ENCODE assay signal across 17 cellular contexts in genomic region chr1:51953079-51953478, GRCh38. TPM values are rescaled to one million over a fixed set of nuclear protein-coding genes. Genes with fewer than 3 reads are reported as not detected.
DNase-seq lines count a peak whose midpoint lies in the region; ATAC-seq, FAIRE-seq and TF ChIP-seq lines count a peak whose summit lies in the region.
"Had no signal": no experiment of that assay in that cellular context is flagged by ENCODE, and none has a peak within 500 bp of the region (broad histone marks: within the 10 kb centered on the region; RNA-seq: fewer than 3 reads in every experiment).

No MANE protein-coding gene starts in this region.

- peak overlapping the region in 5 of 11 experiments; percentile 30 to 86 (median 73); a peak in 10 of 22 replicates for H3K27ac ChIP-seq in BLaER1 treated with 17β-estradiol and CSF1 and Interleukin-3, amounts not matched to agents 10 nM and 100 nM
- peak overlapping the region; percentile 29 for H3K27ac ChIP-seq in GM12878 (ENCODE audit: control insufficient read depth, insufficient read depth)
- H3K27ac ChIP-seq: neutrophil, SK-N-MC, tibial nerve had no signal

- no peak for TF ChIP-seq POLR2A in GM12878 (IDR thresholded peaks at IDR 0.05; ENCODE audit: low read depth, low read length)

- 55% methylated on average over 1 of the region's 1 CpG for WGBS in GM12878 (ENCODE audit: insufficient coverage, insufficient replicate concordance, low lambda C conversion rate, missing lambda C conversion rate)

- peak overlapping the region in 1 of 10 experiments; percentile 12; a peak in 1 of 20 replicates for H3K4me3 ChIP-seq in BLaER1 treated with 17β-estradiol and CSF1 and Interleukin-3, amounts not matched to agents 10 nM and 100 nM
- H3K4me3 ChIP-seq in GM12878 = no peak overlapping the region
- H3K4me3 ChIP-seq: K562, SK-N-MC, tibial nerve had no signal

- H3K9me3 ChIP-seq in BLaER1 treated with 17β-estradiol and CSF1 and Interleukin-3, amounts not matched to agents 10 nM and 100 nM (replicated peaks in 1 of 11) = peaks cover 21 to 32% (median 26%) of the 10 kb centered on the region in 11 experiments
- H3K9me3 ChIP-seq in GM12878 (replicated peaks; ENCODE audit: control insufficient read depth, insufficient read depth, low read length) = no peaks in the 10 kb centered on the region; the same call in 2 of the 3 replicates
- H3K9me3 ChIP-seq: neutrophil had no signal

- intact Hi-C loops in GM12878 (cut with micrococcal nuclease; ENCODE audit: unreplicated experiment) = no loop called here

- POLR2A ChIA-PET in GM12878 (lab: Charles Lee) = interaction anchor here (0.5 to 1.5 kb wide), 2 partner anchors 20 to 32 kb away, joined by 3 to 4 read pairs; no protein-coding TSS in a partner anchor

- no TSS peak for BruUV-seq in GM12878 (replicated peaks; lab: Mats Ljungman, UMichigan)

- TF ChIP-seq EP300 in GM12878 (IDR thresholded peaks at IDR 0.05; ENCODE audit: borderline replicate concordance in 1 of 2, control insufficient read depth in 1 of 2, low read depth in 2 of 2, low read length in 2 of 2) = no peak

- FAIRE-seq in GM19239 (lab: Jason Lieb, UNC) (peak; percentile 52), GM12878 (lab: Jason Lieb, UNC) (no peak)
- FAIRE-seq: K562 had no signal

- no peaks in the 10 kb centered on the region for H3K79me2 ChIP-seq in GM12878 (ENCODE audit: control insufficient read depth, insufficient read depth, low read length)

- peak overlapping the region in 4 of 11 experiments; percentile 30 to 63 (median 58); a peak in 8 of 22 replicates for H3K9ac ChIP-seq in BLaER1 treated with 17β-estradiol and CSF1 and Interleukin-3, amounts not matched to agents 10 nM and 100 nM
- no peak overlapping the region for H3K9ac ChIP-seq in GM12878 (ENCODE audit: control insufficient read depth, insufficient read depth, low read length)

- in situ Hi-C loops in GM12878 (cut with MboI) = no loop called here

- H2AFZ ChIP-seq in GM12878 (ENCODE audit: control insufficient read depth, low read depth, low read length) = no peak overlapping the region

- no peak for TF ChIP-seq RAD21 in GM12878 (IDR thresholded peaks at IDR 0.05; ENCODE audit: insufficient read depth, low read depth, low read length)

- ATAC-seq in GM12878 (peak; percentile 34), GM19023 (IDR thresholded peaks at IDR 0.05; ENCODE audit: unreplicated experiment) (no peak), GM18520 (IDR thresholded peaks at IDR 0.05; ENCODE audit: unreplicated experiment) (no peak)
- ATAC-seq: activated T-helper 17 cell treated with anti-CD3 and anti-CD28 coated beads, Interleukin-2, amount 50 U/mL, for 72 hours; K562 had no signal

- RAD21 ChIA-PET in GM12878 (lab: Charles Lee; ENCODE audit: unreplicated experiment) = interaction anchor here (1.2 kb wide), 1 partner anchor 15 kb away, joined by 3 read pairs; no protein-coding TSS in a partner anchor

- H3K4me2 ChIP-seq in BLaER1 treated with 17β-estradiol and CSF1 and Interleukin-3, amounts not matched to agents 10 nM and 100 nM = peak overlapping the region; percentile 27 to 82 (median 70)
- H3K4me2 ChIP-seq in GM12878 (ENCODE audit: control insufficient read depth, insufficient read depth) = no peak overlapping the region; the same call in 1 of the 2 replicates

- H4K20me1 ChIP-seq in BLaER1 treated with 17β-estradiol and CSF1 and Interleukin-3, amounts not matched to agents 10 nM and 100 nM = peaks cover 0 to 21% (median 0%) of the 10 kb centered on the region in 11 experiments; a peak in 1 of 22 replicates
- no peaks in the 10 kb centered on the region for H4K20me1 ChIP-seq in GM12878 (ENCODE audit: control insufficient read depth, insufficient read depth)

- peaks cover 0 to 18% (median 4%) of the 10 kb centered on the region in 11 experiments; a peak in 5 of 22 replicates for H3K36me3 ChIP-seq in BLaER1 treated with 17β-estradiol and CSF1 and Interleukin-3, amounts not matched to agents 10 nM and 100 nM
- H3K36me3 ChIP-seq in GM12878 (ENCODE audit: control insufficient read depth in 2 of 2, insufficient read depth in 2 of 2, low read length in 1 of 2) = no peaks in the 10 kb centered on the region
- H3K36me3 ChIP-seq: neutrophil, tibial nerve had no signal

- no peak for DNase-seq in GM19239 (ENCODE audit: insufficient read length, low spot score)
- peak; percentile 92 for DNase-seq in NCI-H2107 (lab: John Stamatoyannopoulos, UW)
- DNase-seq in GM12878 (ENCODE audit: low read depth, low spot score) = peak; percentile 23
- DNase-seq in DMS114 treated with DMSO at 0.1 percent for 48 hours (lab: John Stamatoyannopoulos, UW; ENCODE audit: unreplicated experiment) = no peak
- no peak for DNase-seq in stimulated activated CD4-positive, alpha-beta T cell treated with anti-CD3 and anti-CD28 coated beads, Interleukin-2, amount 100 ng/mL, for 48 hours
- DNase-seq: activated CD4-positive, CD25-positive, alpha-beta regulatory T cell treated with anti-CD3 and anti-CD28 coated beads, Interleukin-2, amount 50 U/mL, for 72 hours; NCI-H1048; NK-92 treated with Interleukin-12 subunit alpha and Interleukin-12 subunit beta, amount 100 ng/mL, for 24 hours; T1000 had no signal

- SMC1A ChIA-PET in GM12878 (lab: Charles Lee; ENCODE audit: uncharacterized antibody, unreplicated experiment) = interaction anchor here (0.6 to 9.1 kb wide), 9 partner anchors 10 to 226 kb away, joined by 3 to 66 read pairs (median 5); no protein-coding TSS in a partner anchor

- H3K27me3 ChIP-seq in BLaER1 treated with 17β-estradiol and CSF1 and Interleukin-3, amounts not matched to agents 10 nM and 100 nM = peaks cover 0 to 50% (median 0%) of the 10 kb centered on the region in 11 experiments; a peak in 7 of 22 replicates
- H3K27me3 ChIP-seq in GM12878 (replicated peaks in 1 of 2; ENCODE audit: control insufficient read depth in 2 of 2, insufficient read depth in 2 of 2, low read length in 1 of 2) = no peaks in the 10 kb centered on the region

- CTCF ChIA-PET in GM12878 (lab: Yijun Ruan, JAX) = interaction anchor here (1.0 to 6.0 kb wide), 2 partner anchors 9 to 13 kb away, joined by 3 to 22 read pairs; no protein-coding TSS in a partner anchor

- H3K4me1 ChIP-seq in BLaER1 treated with 17β-estradiol and CSF1 and Interleukin-3, amounts not matched to agents 10 nM and 100 nM = peaks cover 29 to 71% (median 57%) of the 10 kb centered on the region in 10 experiments
- H3K4me1 ChIP-seq in GM12878 (ENCODE audit: control insufficient read depth, insufficient read depth, low read length) = peaks cover 14% of the 10 kb centered on the region; the same call in 1 of the 2 replicates
- H3K4me1 ChIP-seq: tibial nerve had no signal

- TF ChIP-seq CTCF in GM12878 (IDR thresholded peaks at IDR 0.05 in 2 of 3, conservative IDR thresholded peaks at IDR 0.05 in 1 of 3; ENCODE audit: control insufficient read depth in 2 of 3, extremely low read depth in 1 of 3, insufficient read depth in 1 of 3, low read depth in 3 of 3, low read length in 3 of 3) = no peak

TF ChIP-seq in GM12878, 131 proteins besides CTCF, POLR2A, EP300 and RAD21:
- TF ChIP-seq DPF2 (IDR thresholded peaks at IDR 0.05) (peak; percentile 40; the same call in 1 of the 2 replicates), IKZF1 (conservative IDR thresholded peaks at IDR 0.05) (0 out of 2 replicates have a peak, but pooled peaks have one; percentile 39), MEF2B (IDR thresholded peaks at IDR 0.05; ENCODE audit: partially characterized antibody, poor library complexity, severe bottlenecking) (peak; percentile 70), NFIC (IDR thresholded peaks at IDR 0.05; ENCODE audit: low read depth, low read length) (no peak)
TF ChIP-seq in GM12878: peak in this region for 3.

RNA-seq across cellular contexts. Expression of gene RAB3B, which starts 37.4 kb away (rescaled TPM):
- total RNA-seq in GM12878 (2013; cell fraction: nucleolus; rRNA removed) = 0.64 and 0.69 TPM in 2 replicates
- total RNA-seq in GM12878 (2014; rRNA removed) (0.22 and 0.28 TPM in 2 replicates), GM12878 (2014; rRNA removed; fragmentation: Illumina TruSeq; extraction: Trizol) (0.28 and 0.31 TPM in 2 replicates), GM12878 (2021) (0.21 and 0.28 TPM in 2 replicates)
- 0.08 TPM for polyA plus RNA-seq in GM12878 (2011; ENCODE audit: low read depth)
- polyA plus RNA-seq in GM12878 (2011; rRNA removed) (0.26 and 0.29 TPM in 2 replicates), GM12878 (2014; fragmentation: Illumina TruSeq; extraction: Trizol) (0.32 and 0.35 TPM in 2 replicates), GM12878 (2014; fragmentation: Nextera tagmentation; extraction: Ambion mirVana) (under 1 TPM; 0.05 to 0.11 TPM), GM12878 (2014; rRNA removed) (0.20 and 0.24 TPM in 2 replicates), GM12878 (2016; fragmentation: Nextera tagmentation; extraction: Ambion mirVana) (under 1 TPM; 0.09 to 0.13 TPM)
- 0.15 TPM in 2 replicates for polyA plus RNA-seq in GM12878 (2011; cell fraction: cytosol; rRNA removed)
- 0.35 and 0.39 TPM in 2 replicates for polyA plus RNA-seq in GM12878 (2011; cell fraction: nucleus; rRNA removed)
- polyA plus RNA-seq in GM12878 (2012) = 0.11 and 0.13 TPM in 2 replicates
- polyA minus RNA-seq in GM12878 (2011; rRNA and poly(A)+ RNA removed) = 0.29 and 0.41 TPM in 2 replicates
- 0.13 TPM in 1 of 2 replicates, not detected in the other for polyA minus RNA-seq in GM12878 (2011; cell fraction: cytosol; rRNA and poly(A)+ RNA removed)
- polyA minus RNA-seq in GM12878 (2011; cell fraction: nucleus; rRNA and poly(A)+ RNA removed) = 0.10 and 0.12 TPM in 2 replicates

Comparison
In these comparisons a context has a peak if more than half of its experiments do, and no peak if none do; other contexts are left out.
1. DNase-seq: peak in NCI-H2107 (single experiment) and GM12878 (single experiment); none in GM19239 (single experiment), DMS114 treated with DMSO at 0.1 percent for 48 hours (single experiment) and stimulated activated CD4-positive, alpha-beta T cell treated with anti-CD3 and anti-CD28 coated beads, Interleukin-2, amount 100 ng/mL, for 48 hours (0 of 2).